Comparison of ENCODE assay signal across 8 cellular contexts in genomic region chr2:70516596-70516995, GRCh38. TPM values are rescaled to one million over a fixed set of nuclear protein-coding genes. Genes with fewer than 3 reads are reported as not detected.
DNase-seq lines count a peak whose midpoint lies in the region; ATAC-seq and TF ChIP-seq lines count a peak whose summit lies in the region.

No MANE protein-coding gene starts in this region.

- H3K4me3 ChIP-seq in BLaER1 treated with 17β-estradiol and CSF1 and Interleukin-3, amounts not matched to agents 10 nM and 100 nM: peak overlapping the region in 2 of 10 experiments; percentile 5 to 38; a peak in 1 of 20 replicates

- peaks cover 0 to 6% (median 0%) of the 10 kb centered on the region in 11 experiments; a peak in 1 of 22 replicates for H3K9me3 ChIP-seq in BLaER1 treated with 17β-estradiol and CSF1 and Interleukin-3, amounts not matched to agents 10 nM and 100 nM (replicated peaks in 1 of 11)

- intact Hi-C loops in activated T-helper 1 cell treated with anti-CD3 and anti-CD28 coated beads, Interleukin-12 subunit alpha, Interleukin-12 subunit beta, Interleukin-2, Interleukin-4 antibody, amounts not matched to agents 30 ng/mL and 10 ng/mL and 1 ng/mL, durations not matched to agents 14 hours and 24 hours and 36 hours (cut with micrococcal nuclease): no loop called here

- H3K27me3 Mint-ChIP-seq in activated T-helper 1 cell treated with anti-CD3 and anti-CD28 coated beads, Interleukin-12 subunit alpha, Interleukin-12 subunit beta, Interleukin-2, Interleukin-4 antibody, amounts not matched to agents 30 ng/mL and 10 ng/mL and 1 ng/mL, durations not matched to agents 14 hours and 24 hours and 36 hours (ENCODE audit: insufficient read depth): no peaks in the 10 kb centered on the region

- no peak for TF ChIP-seq POLR2A in erythroblast (IDR thresholded peaks at IDR 0.05; ENCODE audit: low read length)

- peaks cover 8 to 97% (median 54%) of the 10 kb centered on the region in 10 experiments; a peak in 19 of 20 replicates for H3K4me1 ChIP-seq in BLaER1 treated with 17β-estradiol and CSF1 and Interleukin-3, amounts not matched to agents 10 nM and 100 nM

- H3K4me1 Mint-ChIP-seq in activated T-helper 1 cell treated with anti-CD3 and anti-CD28 coated beads, Interleukin-12 subunit alpha, Interleukin-12 subunit beta, Interleukin-2, Interleukin-4 antibody, amounts not matched to agents 30 ng/mL and 10 ng/mL and 1 ng/mL, durations not matched to agents 14 hours and 24 hours and 36 hours (ENCODE audit: low read depth): peaks cover 13% of the 10 kb centered on the region

- peak overlapping the region in 9 of 11 experiments; percentile 1 to 82 (median 74); a peak in 15 of 22 replicates for H3K27ac ChIP-seq in BLaER1 treated with 17β-estradiol and CSF1 and Interleukin-3, amounts not matched to agents 10 nM and 100 nM

- H3K36me3 ChIP-seq in BLaER1 treated with 17β-estradiol and CSF1 and Interleukin-3, amounts not matched to agents 10 nM and 100 nM: peaks cover 0 to 4% (median 0%) of the 10 kb centered on the region in 11 experiments; a peak in 1 of 22 replicates

- H4K20me1 ChIP-seq in BLaER1 treated with 17β-estradiol and CSF1 and Interleukin-3, amounts not matched to agents 10 nM and 100 nM: no peaks in the 10 kb centered on the region

- H3K9me3 Mint-ChIP-seq in activated T-helper 1 cell treated with anti-CD3 and anti-CD28 coated beads, Interleukin-12 subunit alpha, Interleukin-12 subunit beta, Interleukin-2, Interleukin-4 antibody, amounts not matched to agents 30 ng/mL and 10 ng/mL and 1 ng/mL, durations not matched to agents 14 hours and 24 hours and 36 hours: no peaks in the 10 kb centered on the region

- DNase-seq in activated T-helper 1 cell treated with anti-CD3 and anti-CD28 coated beads, Interleukin-12 subunit alpha, Interleukin-12 subunit beta, Interleukin-2, Interleukin-4 antibody, amounts not matched to agents 30 ng/mL and 10 ng/mL and 1 ng/mL, durations not matched to agents 14 hours and 24 hours and 36 hours (ENCODE audit: low spot score): no peak
- DNase-seq in NCI-H2107 treated with DMSO at 0.1 percent for 48 hours (lab: John Stamatoyannopoulos, UW; ENCODE audit: unreplicated experiment) (no peak), erythroblast (lab: John Stamatoyannopoulos, UW) (no peak), NCI-H146 (lab: John Stamatoyannopoulos, UW) (no peak), NCI-H1092 (lab: John Stamatoyannopoulos, UW) (no peak)

- peak overlapping the region; percentile 47 for H3K27ac Mint-ChIP-seq in activated T-helper 1 cell treated with anti-CD3 and anti-CD28 coated beads, Interleukin-12 subunit alpha, Interleukin-12 subunit beta, Interleukin-2, Interleukin-4 antibody, amounts not matched to agents 30 ng/mL and 10 ng/mL and 1 ng/mL, durations not matched to agents 14 hours and 24 hours and 36 hours

- peak overlapping the region in 7 of 11 experiments; percentile 15 to 67 (median 57); a peak in 13 of 22 replicates for H3K9ac ChIP-seq in BLaER1 treated with 17β-estradiol and CSF1 and Interleukin-3, amounts not matched to agents 10 nM and 100 nM

- ATAC-seq in GM19324 (IDR thresholded peaks at IDR 0.05; ENCODE audit: low FRiP score, unreplicated experiment): peak; percentile 85
- ATAC-seq in HG03103 (IDR thresholded peaks at IDR 0.05; ENCODE audit: low read depth, unreplicated experiment): peak; percentile 94

- H3K4me3 Mint-ChIP-seq in activated T-helper 1 cell treated with anti-CD3 and anti-CD28 coated beads, Interleukin-12 subunit alpha, Interleukin-12 subunit beta, Interleukin-2, Interleukin-4 antibody, amounts not matched to agents 30 ng/mL and 10 ng/mL and 1 ng/mL, durations not matched to agents 14 hours and 24 hours and 36 hours: no peak overlapping the region

- H3K36me3 Mint-ChIP-seq in activated T-helper 1 cell treated with anti-CD3 and anti-CD28 coated beads, Interleukin-12 subunit alpha, Interleukin-12 subunit beta, Interleukin-2, Interleukin-4 antibody, amounts not matched to agents 30 ng/mL and 10 ng/mL and 1 ng/mL, durations not matched to agents 14 hours and 24 hours and 36 hours (ENCODE audit: low read depth): no peaks in the 10 kb centered on the region

- H3K4me2 ChIP-seq in BLaER1 treated with 17β-estradiol and CSF1 and Interleukin-3, amounts not matched to agents 10 nM and 100 nM: peak overlapping the region in 9 of 11 experiments; percentile 23 to 93 (median 83); a peak in 17 of 22 replicates

- no peaks in the 10 kb centered on the region for H3K27me3 ChIP-seq in BLaER1 treated with 17β-estradiol and CSF1 and Interleukin-3, amounts not matched to agents 10 nM and 100 nM

RNA-seq across cellular contexts. Expression of gene TGFA, which starts 37.0 kb away (rescaled TPM):
- total RNA-seq in activated T-helper 1 cell treated with anti-CD3 and anti-CD28 coated beads, Interleukin-12 subunit alpha, Interleukin-12 subunit beta, Interleukin-2, Interleukin-4 antibody, amounts not matched to agents 30 ng/mL and 10 ng/mL and 1 ng/mL, durations not matched to agents 14 hours and 24 hours and 36 hours: not detected in 2 replicates
